ENCODE assay signal across 1 cellular context in the genomic region with DNA sequence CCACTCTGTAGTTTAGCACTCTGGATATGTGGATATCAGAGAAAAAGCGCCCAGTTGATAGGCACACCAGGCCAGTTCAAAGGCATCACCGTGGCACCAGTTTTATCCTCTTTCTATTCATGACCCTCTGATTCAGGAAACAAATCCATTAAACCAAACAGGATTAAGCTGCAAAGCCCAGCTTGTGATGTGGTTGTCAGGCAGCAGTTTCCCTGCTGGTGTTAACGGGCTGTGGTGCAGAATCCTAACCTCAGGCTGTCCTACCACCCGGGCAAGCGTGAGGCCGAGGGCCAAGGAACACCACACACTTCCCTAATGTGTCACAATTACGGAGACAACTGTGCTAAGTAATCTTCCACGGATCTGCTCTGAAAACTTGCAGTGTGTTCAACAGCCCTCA.
TF ChIP-seq lines count a peak whose summit lies in the region.

No MANE protein-coding gene starts in this region.

TF ChIP-seq in GM23338, 12 proteins besides CTCF, POLR2A, EP300 and RAD21 (continued from another document):
- TF ChIP-seq, protein P1, sequence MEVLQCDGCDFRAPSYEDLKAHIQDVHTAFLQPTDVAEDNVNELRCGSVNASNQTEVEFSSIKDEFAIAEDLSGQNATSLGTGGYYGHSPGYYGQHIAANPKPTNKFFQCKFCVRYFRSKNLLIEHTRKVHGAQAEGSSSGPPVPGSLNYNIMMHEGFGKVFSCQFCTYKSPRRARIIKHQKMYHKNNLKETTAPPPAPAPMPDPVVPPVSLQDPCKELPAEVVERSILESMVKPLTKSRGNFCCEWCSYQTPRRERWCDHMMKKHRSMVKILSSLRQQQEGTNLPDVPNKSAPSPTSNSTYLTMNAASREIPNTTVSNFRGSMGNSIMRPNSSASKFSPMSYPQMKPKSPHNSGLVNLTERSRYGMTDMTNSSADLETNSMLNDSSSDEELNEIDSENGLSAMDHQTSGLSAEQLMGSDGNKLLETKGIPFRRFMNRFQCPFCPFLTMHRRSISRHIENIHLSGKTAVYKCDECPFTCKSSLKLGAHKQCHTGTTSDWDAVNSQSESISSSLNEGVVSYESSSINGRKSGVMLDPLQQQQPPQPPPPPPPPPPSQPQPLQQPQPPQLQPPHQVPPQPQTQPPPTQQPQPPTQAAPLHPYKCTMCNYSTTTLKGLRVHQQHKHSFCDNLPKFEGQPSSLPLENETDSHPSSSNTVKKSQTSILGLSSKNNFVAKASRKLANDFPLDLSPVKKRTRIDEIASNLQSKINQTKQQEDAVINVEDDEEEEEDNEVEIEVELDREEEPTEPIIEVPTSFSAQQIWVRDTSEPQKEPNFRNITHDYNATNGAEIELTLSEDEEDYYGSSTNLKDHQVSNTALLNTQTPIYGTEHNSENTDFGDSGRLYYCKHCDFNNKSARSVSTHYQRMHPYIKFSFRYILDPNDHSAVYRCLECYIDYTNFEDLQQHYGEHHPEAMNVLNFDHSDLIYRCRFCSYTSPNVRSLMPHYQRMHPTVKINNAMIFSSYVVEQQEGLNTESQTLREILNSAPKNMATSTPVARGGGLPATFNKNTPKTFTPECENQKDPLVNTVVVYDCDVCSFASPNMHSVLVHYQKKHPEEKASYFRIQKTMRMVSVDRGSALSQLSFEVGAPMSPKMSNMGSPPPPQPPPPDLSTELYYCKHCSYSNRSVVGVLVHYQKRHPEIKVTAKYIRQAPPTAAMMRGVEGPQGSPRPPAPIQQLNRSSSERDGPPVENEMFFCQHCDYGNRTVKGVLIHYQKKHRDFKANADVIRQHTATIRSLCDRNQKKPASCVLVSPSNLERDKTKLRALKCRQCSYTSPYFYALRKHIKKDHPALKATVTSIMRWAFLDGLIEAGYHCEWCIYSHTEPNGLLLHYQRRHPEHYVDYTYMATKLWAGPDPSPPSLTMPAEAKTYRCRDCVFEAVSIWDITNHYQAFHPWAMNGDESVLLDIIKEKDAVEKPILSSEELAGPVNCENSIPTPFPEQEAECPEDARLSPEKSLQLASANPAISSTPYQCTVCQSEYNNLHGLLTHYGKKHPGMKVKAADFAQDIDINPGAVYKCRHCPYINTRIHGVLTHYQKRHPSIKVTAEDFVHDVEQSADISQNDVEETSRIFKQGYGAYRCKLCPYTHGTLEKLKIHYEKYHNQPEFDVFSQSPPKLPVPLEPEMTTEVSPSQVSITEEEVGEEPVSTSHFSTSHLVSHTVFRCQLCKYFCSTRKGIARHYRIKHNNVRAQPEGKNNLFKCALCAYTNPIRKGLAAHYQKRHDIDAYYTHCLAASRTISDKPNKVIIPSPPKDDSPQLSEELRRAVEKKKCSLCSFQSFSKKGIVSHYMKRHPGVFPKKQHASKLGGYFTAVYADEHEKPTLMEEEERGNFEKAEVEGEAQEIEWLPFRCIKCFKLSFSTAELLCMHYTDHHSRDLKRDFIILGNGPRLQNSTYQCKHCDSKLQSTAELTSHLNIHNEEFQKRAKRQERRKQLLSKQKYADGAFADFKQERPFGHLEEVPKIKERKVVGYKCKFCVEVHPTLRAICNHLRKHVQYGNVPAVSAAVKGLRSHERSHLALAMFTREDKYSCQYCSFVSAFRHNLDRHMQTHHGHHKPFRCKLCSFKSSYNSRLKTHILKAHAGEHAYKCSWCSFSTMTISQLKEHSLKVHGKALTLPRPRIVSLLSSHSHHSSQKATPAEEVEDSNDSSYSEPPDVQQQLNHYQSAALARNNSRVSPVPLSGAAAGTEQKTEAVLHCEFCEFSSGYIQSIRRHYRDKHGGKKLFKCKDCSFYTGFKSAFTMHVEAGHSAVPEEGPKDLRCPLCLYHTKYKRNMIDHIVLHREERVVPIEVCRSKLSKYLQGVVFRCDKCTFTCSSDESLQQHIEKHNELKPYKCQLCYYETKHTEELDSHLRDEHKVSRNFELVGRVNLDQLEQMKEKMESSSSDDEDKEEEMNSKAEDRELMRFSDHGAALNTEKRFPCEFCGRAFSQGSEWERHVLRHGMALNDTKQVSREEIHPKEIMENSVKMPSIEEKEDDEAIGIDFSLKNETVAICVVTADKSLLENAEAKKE (CRISPR knock-in tag; IDR thresholded peaks at IDR 0.05), result no peak
- TF ChIP-seq CREB1 (CRISPR knock-in tag; IDR thresholded peaks at IDR 0.05; ENCODE audit: low read depth) (no peak), EZH2phosphoT487 (IDR thresholded peaks at IDR 0.05; ENCODE audit: unreplicated experiment) (no peak), STAT1 (IDR thresholded peaks at IDR 0.05; ENCODE audit: unreplicated experiment) (no peak), JUNB (IDR thresholded peaks at IDR 0.05; ENCODE audit: unreplicated experiment) (no peak)
